In genomic region chr3:72482589-72483249, GRCh38 we compare ENCODE assay signal across 8 cellular contexts. TPM values are rescaled to one million over a fixed set of nuclear protein-coding genes. Genes with fewer than 3 reads are reported as not detected.
DNase-seq lines count a peak whose midpoint lies in the region; ATAC-seq and TF ChIP-seq lines count a peak whose summit lies in the region.

No MANE protein-coding gene starts in this region.

- ATAC-seq in activated CD4-positive, alpha-beta T cell treated with anti-CD3 and anti-CD28 coated beads for 36 hours: peak; percentile 46

- TF ChIP-seq CTCF in GM13977 (IDR thresholded peaks at IDR 0.05; ENCODE audit: extremely low read depth, insufficient read depth, missing control alignments): no peak

- peaks cover 14% of the 10 kb centered on the region for H3K9me3 Mint-ChIP-seq in activated CD4-positive, alpha-beta T cell treated with anti-CD3 and anti-CD28 coated beads for 36 hours (ENCODE audit: low read depth)
- peaks cover 9% of the 10 kb centered on the region for H3K9me3 Mint-ChIP-seq in dendritic cell treated with granulocyte-macrophage colony-stimulating factor and Interleukin-4, amounts not matched to agents 40 ng/mL and 50 ng/mL, for 4 days

- peak overlapping the region; percentile 90 for H3K27ac Mint-ChIP-seq in activated CD4-positive, alpha-beta T cell treated with anti-CD3 and anti-CD28 coated beads for 36 hours
- peak overlapping the region; percentile 72 for H3K27ac Mint-ChIP-seq in dendritic cell treated with granulocyte-macrophage colony-stimulating factor and Interleukin-4, amounts not matched to agents 40 ng/mL and 50 ng/mL, for 4 days

- H3K4me3 Mint-ChIP-seq in activated CD4-positive, alpha-beta T cell treated with anti-CD3 and anti-CD28 coated beads for 36 hours: peak overlapping the region; percentile 51
- peak overlapping the region; percentile 40 for H3K4me3 Mint-ChIP-seq in dendritic cell treated with granulocyte-macrophage colony-stimulating factor and Interleukin-4, amounts not matched to agents 40 ng/mL and 50 ng/mL, for 4 days

- CTCF ChIA-PET in activated CD4-positive, alpha-beta T cell treated with anti-CD3 and anti-CD28 coated beads for 36 hours (lab: Charles Lee): interaction anchor here (0.7 to 1.7 kb wide), 9 partner anchors 9 to 533 kb away, joined by 3 to 10 read pairs (median 3); no protein-coding TSS in a partner anchor

- DNase-seq in GM13977 (ENCODE audit: low spot score) (peak; percentile 47), HT-29 (ENCODE audit: low spot score) (peak; percentile 38), NCI-H82 treated with DMSO at 0.1 percent for 48 hours (lab: John Stamatoyannopoulos, UW; ENCODE audit: unreplicated experiment) (no peak), globus pallidus (ENCODE audit: low spot score) (no peak)
- DNase-seq in activated CD4-positive, alpha-beta T cell treated with anti-CD3 and anti-CD28 coated beads for 36 hours: peak; percentile 94
- peak; percentile 91 for DNase-seq in stimulated activated CD8-positive, alpha-beta memory T cell treated with anti-CD3 and anti-CD28 coated beads, Interleukin-4, amount 100 ng/mL, for 48 hours

- no peaks in the 10 kb centered on the region for H3K27me3 ChIP-seq in mononuclear cell (ENCODE audit: insufficient read depth, low read length)

- peak overlapping the region; percentile 25 for H3K4me3 ChIP-seq in mononuclear cell (ENCODE audit: low read length)

- H3K4me1 Mint-ChIP-seq in activated CD4-positive, alpha-beta T cell treated with anti-CD3 and anti-CD28 coated beads for 36 hours: peaks cover 73% of the 10 kb centered on the region
- peaks cover 49% of the 10 kb centered on the region for H3K4me1 Mint-ChIP-seq in dendritic cell treated with granulocyte-macrophage colony-stimulating factor and Interleukin-4, amounts not matched to agents 40 ng/mL and 50 ng/mL, for 4 days (ENCODE audit: low read depth)

- in situ Hi-C loops in GM13977 (cut with MboI; ENCODE audit: low pct_unique_long_range_greater_than_20kb, low sequenced_read_pairs, unreplicated experiment): no loop called here

- peaks cover 34% of the 10 kb centered on the region for H3K36me3 Mint-ChIP-seq in activated CD4-positive, alpha-beta T cell treated with anti-CD3 and anti-CD28 coated beads for 36 hours (ENCODE audit: low read depth)
- no peaks in the 10 kb centered on the region for H3K36me3 Mint-ChIP-seq in dendritic cell treated with granulocyte-macrophage colony-stimulating factor and Interleukin-4, amounts not matched to agents 40 ng/mL and 50 ng/mL, for 4 days (ENCODE audit: low read depth)

- H3K27me3 Mint-ChIP-seq in activated CD4-positive, alpha-beta T cell treated with anti-CD3 and anti-CD28 coated beads for 36 hours: no peaks in the 10 kb centered on the region
- H3K27me3 Mint-ChIP-seq in dendritic cell treated with granulocyte-macrophage colony-stimulating factor and Interleukin-4, amounts not matched to agents 40 ng/mL and 50 ng/mL, for 4 days: no peaks in the 10 kb centered on the region

- H3K9me3 ChIP-seq in mononuclear cell (ENCODE audit: low read depth, low read length): no peaks in the 10 kb centered on the region

- intact Hi-C loops in activated CD4-positive, alpha-beta T cell treated with anti-CD3 and anti-CD28 coated beads for 36 hours (cut with DNase I, micrococcal nuclease): loop anchor here (1.0 to 10.0 kb wide), 15 partner anchors 27 to 758 kb away; partner anchors contain the start of genes EIF4E3 (in 1 of the 2) and SHQ1 (in 1 of the 2)
- intact Hi-C loops in dendritic cell treated with granulocyte-macrophage colony-stimulating factor and Interleukin-4, amounts not matched to agents 40 ng/mL and 50 ng/mL, for 4 days (cut with micrococcal nuclease): no loop called here

- peaks cover 16% of the 10 kb centered on the region for H3K4me1 ChIP-seq in mononuclear cell (ENCODE audit: insufficient read depth, low read length)

- POLR2A ChIA-PET in activated CD4-positive, alpha-beta T cell treated with anti-CD3 and anti-CD28 coated beads for 36 hours (lab: Charles Lee): interaction anchor here (0.5 to 1.1 kb wide), 15 partner anchors 13 to 505 kb away, joined by 3 to 9 read pairs (median 3); partner anchors contain the start of gene RYBP

RNA-seq across cellular contexts. Expression of gene RYBP, which starts 36.3 kb away (rescaled TPM):
- total RNA-seq in HT-29 (2014; rRNA removed; shearing (Covaris generic)): 1.5 and 2.1 TPM in 2 replicates
- total RNA-seq in activated CD4-positive, alpha-beta T cell treated with anti-CD3 and anti-CD28 coated beads for 36 hours: 10 to 100 TPM; 31.0 to 34.0 TPM
- 14.8 TPM for total RNA-seq in mononuclear cell

Comparison
In these comparisons a context has a peak if more than half of its experiments do, and no peak if none do; other contexts are left out.
1. DNase-seq: peak in GM13977 (single experiment), HT-29 (single experiment), activated CD4-positive, alpha-beta T cell treated with anti-CD3 and anti-CD28 coated beads for 36 hours (single experiment) and stimulated activated CD8-positive, alpha-beta memory T cell treated with anti-CD3 and anti-CD28 coated beads, Interleukin-4, amount 100 ng/mL, for 48 hours (single experiment); none in NCI-H82 treated with DMSO at 0.1 percent for 48 hours (single experiment) and globus pallidus (single experiment).